Comparison of ENCODE assay signal across 26 cellular contexts in the genomic region with DNA sequence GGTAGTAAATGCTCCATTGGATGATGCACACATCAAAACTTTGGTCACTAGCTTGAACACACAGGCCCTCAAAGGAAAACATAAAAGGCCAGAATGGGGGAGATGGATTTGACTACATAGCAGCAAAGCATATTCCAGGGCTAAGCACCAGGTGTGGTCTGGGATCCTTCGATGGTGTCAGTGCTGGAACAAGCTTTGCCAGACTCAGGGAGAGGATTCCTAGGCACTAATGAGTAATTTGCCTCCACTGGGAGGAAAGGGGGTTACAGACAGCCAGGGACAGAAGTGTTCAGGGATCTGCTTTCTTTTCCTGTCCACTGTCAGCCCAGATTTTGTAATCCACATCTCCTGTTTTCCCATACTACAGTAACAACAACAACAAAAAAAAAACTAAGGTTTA.
"Had no signal": no experiment of that assay in that cellular context is flagged by ENCODE, and none has a peak within 500 bp of the region (broad histone marks: within the 10 kb centered on the region; RNA-seq: fewer than 3 reads in every experiment).

No MANE protein-coding gene starts in this region.

- H3K4me3 Mint-ChIP-seq: activated CD4-positive, alpha-beta memory T cell treated with anti-CD3 and anti-CD28 coated beads for 36 hours; activated CD4-positive, alpha-beta T cell treated with anti-CD3 and anti-CD28 coated beads for 36 hours; activated CD4-positive, alpha-beta T cell treated with anti-CD3 and anti-CD28 coated beads, Interleukin-2, amount 10 ng/mL, durations not matched to agents 24 days and 14 days; activated naive CD4-positive, alpha-beta T cell treated with anti-CD3 and anti-CD28 coated beads, Interleukin-2, amount 10 ng/mL, durations not matched to agents 7 days and 5 days; activated T-cell treated with anti-CD3 and anti-CD28 coated beads, Interleukin-2, amount 50 U/mL, for 24 hours; activated T-cell treated with anti-CD3 and anti-CD28 coated beads, Interleukin-2, amount 50 U/mL, for 72 hours; central memory CD8-positive, alpha-beta T cell; dendritic cell treated with granulocyte-macrophage colony-stimulating factor and Interleukin-4, amounts not matched to agents 40 ng/mL and 50 ng/mL, for 4 days; endodermal cell had no signal

- H3K27me3 Mint-ChIP-seq: activated CD4-positive, alpha-beta T cell treated with anti-CD3 and anti-CD28 coated beads, Interleukin-2, amount 10 ng/mL, durations not matched to agents 24 days and 14 days; activated naive CD4-positive, alpha-beta T cell treated with anti-CD3 and anti-CD28 coated beads, Interleukin-2, amount 10 ng/mL, durations not matched to agents 7 days and 5 days; dendritic cell treated with granulocyte-macrophage colony-stimulating factor and Interleukin-4, amounts not matched to agents 40 ng/mL and 50 ng/mL, for 4 days had no signal

- H3K27ac ChIP-seq: brain microvascular endothelial cell, coronary artery, dorsolateral prefrontal cortex, VCaP had no signal

- H3K36me3 ChIP-seq: brain microvascular endothelial cell had no signal

- H3K36me3 Mint-ChIP-seq: activated CD4-positive, alpha-beta memory T cell treated with anti-CD3 and anti-CD28 coated beads for 36 hours; activated naive CD4-positive, alpha-beta T cell treated with anti-CD3 and anti-CD28 coated beads, Interleukin-2, amount 10 ng/mL, durations not matched to agents 7 days and 5 days; activated naive CD4-positive, alpha-beta T cell treated with anti-CD3 and anti-CD28 coated beads, Interleukin-2, amount 50 U/mL, for 72 hours had no signal

- DNase-seq: activated CD4-positive, alpha-beta memory T cell treated with anti-CD3 and anti-CD28 coated beads for 36 hours; activated CD4-positive, alpha-beta T cell treated with anti-CD3 and anti-CD28 coated beads for 36 hours; activated CD4-positive, alpha-beta T cell treated with anti-CD3 and anti-CD28 coated beads, Interleukin-2, amount 10 ng/mL, durations not matched to agents 24 days and 14 days; activated CD4-positive, CD25-positive, alpha-beta regulatory T cell; activated CD4-positive, CD25-positive, alpha-beta regulatory T cell treated with anti-CD3 and anti-CD28 coated beads, Interleukin-2, amount 50 U/mL, for 72 hours; activated CD8-positive, alpha-beta memory T cell treated with anti-CD3 and anti-CD28 coated beads, Interleukin-2, amount 50 U/mL, for 48 hours; activated naive CD4-positive, alpha-beta T cell; activated naive CD4-positive, alpha-beta T cell treated with anti-CD3 and anti-CD28 coated beads, Interleukin-2, amount 10 ng/mL, durations not matched to agents 7 days and 5 days; activated T-cell treated with anti-CD3 and anti-CD28 coated beads for 4 hours; activated T-cell treated with anti-CD3 and anti-CD28 coated beads, Interleukin-2, amount 50 U/mL, for 24 hours; activated T-cell treated with anti-CD3 and anti-CD28 coated beads, Interleukin-2, amount 50 U/mL, for 72 hours; amniotic stem cell; anterior cingulate cortex; brain microvascular endothelial cell; dorsolateral prefrontal cortex; effector memory CD4-positive, alpha-beta T cell; foreskin fibroblast; head of caudate nucleus; T-helper 2 cell had no signal

- H3K27me3 ChIP-seq: brain microvascular endothelial cell had no signal

- H3K4me1 Mint-ChIP-seq: activated CD4-positive, alpha-beta T cell treated with anti-CD3 and anti-CD28 coated beads for 36 hours; activated CD4-positive, alpha-beta T cell treated with anti-CD3 and anti-CD28 coated beads, Interleukin-2, amount 10 ng/mL, durations not matched to agents 24 days and 14 days; activated naive CD4-positive, alpha-beta T cell treated with anti-CD3 and anti-CD28 coated beads, Interleukin-2, amount 10 ng/mL, durations not matched to agents 7 days and 5 days; central memory CD8-positive, alpha-beta T cell; endodermal cell had no signal

- ATAC-seq: activated CD4-positive, alpha-beta T cell treated with anti-CD3 and anti-CD28 coated beads for 36 hours; activated naive CD4-positive, alpha-beta T cell treated with anti-CD3 and anti-CD28 coated beads, Interleukin-2, amount 50 U/mL, for 72 hours; activated T-cell treated with anti-CD3 and anti-CD28 coated beads, Interleukin-2, amount 50 U/mL, for 72 hours; esophagus mucosa had no signal

- H3K4me3 ChIP-seq: coronary artery, dorsolateral prefrontal cortex had no signal

- H3K27ac Mint-ChIP-seq: activated CD4-positive, alpha-beta memory T cell treated with anti-CD3 and anti-CD28 coated beads for 36 hours; activated CD4-positive, alpha-beta T cell treated with anti-CD3 and anti-CD28 coated beads for 36 hours; activated CD4-positive, alpha-beta T cell treated with anti-CD3 and anti-CD28 coated beads, Interleukin-2, amount 10 ng/mL, durations not matched to agents 24 days and 14 days; activated naive CD4-positive, alpha-beta T cell treated with anti-CD3 and anti-CD28 coated beads, Interleukin-2, amount 10 ng/mL, durations not matched to agents 7 days and 5 days; activated naive CD4-positive, alpha-beta T cell treated with anti-CD3 and anti-CD28 coated beads, Interleukin-2, amount 50 U/mL, for 72 hours; activated T-cell treated with anti-CD3 and anti-CD28 coated beads, Interleukin-2, amount 50 U/mL, for 24 hours; activated T-cell treated with anti-CD3 and anti-CD28 coated beads, Interleukin-2, amount 50 U/mL, for 72 hours; dendritic cell treated with granulocyte-macrophage colony-stimulating factor and Interleukin-4, amounts not matched to agents 40 ng/mL and 50 ng/mL, for 4 days; endodermal cell had no signal

- H3K9me3 Mint-ChIP-seq: activated CD4-positive, alpha-beta memory T cell treated with anti-CD3 and anti-CD28 coated beads for 36 hours; activated CD4-positive, alpha-beta T cell treated with anti-CD3 and anti-CD28 coated beads, Interleukin-2, amount 10 ng/mL, durations not matched to agents 24 days and 14 days; activated naive CD4-positive, alpha-beta T cell treated with anti-CD3 and anti-CD28 coated beads, Interleukin-2, amount 10 ng/mL, durations not matched to agents 7 days and 5 days; activated naive CD4-positive, alpha-beta T cell treated with anti-CD3 and anti-CD28 coated beads, Interleukin-2, amount 50 U/mL, for 72 hours; activated T-cell treated with anti-CD3 and anti-CD28 coated beads, Interleukin-2, amount 50 U/mL, for 24 hours; activated T-cell treated with anti-CD3 and anti-CD28 coated beads, Interleukin-2, amount 50 U/mL, for 72 hours; central memory CD8-positive, alpha-beta T cell; dendritic cell treated with granulocyte-macrophage colony-stimulating factor and Interleukin-4, amounts not matched to agents 40 ng/mL and 50 ng/mL, for 4 days; endodermal cell had no signal
